10 cellular contexts compared by ENCODE assay signal in the genomic region with DNA sequence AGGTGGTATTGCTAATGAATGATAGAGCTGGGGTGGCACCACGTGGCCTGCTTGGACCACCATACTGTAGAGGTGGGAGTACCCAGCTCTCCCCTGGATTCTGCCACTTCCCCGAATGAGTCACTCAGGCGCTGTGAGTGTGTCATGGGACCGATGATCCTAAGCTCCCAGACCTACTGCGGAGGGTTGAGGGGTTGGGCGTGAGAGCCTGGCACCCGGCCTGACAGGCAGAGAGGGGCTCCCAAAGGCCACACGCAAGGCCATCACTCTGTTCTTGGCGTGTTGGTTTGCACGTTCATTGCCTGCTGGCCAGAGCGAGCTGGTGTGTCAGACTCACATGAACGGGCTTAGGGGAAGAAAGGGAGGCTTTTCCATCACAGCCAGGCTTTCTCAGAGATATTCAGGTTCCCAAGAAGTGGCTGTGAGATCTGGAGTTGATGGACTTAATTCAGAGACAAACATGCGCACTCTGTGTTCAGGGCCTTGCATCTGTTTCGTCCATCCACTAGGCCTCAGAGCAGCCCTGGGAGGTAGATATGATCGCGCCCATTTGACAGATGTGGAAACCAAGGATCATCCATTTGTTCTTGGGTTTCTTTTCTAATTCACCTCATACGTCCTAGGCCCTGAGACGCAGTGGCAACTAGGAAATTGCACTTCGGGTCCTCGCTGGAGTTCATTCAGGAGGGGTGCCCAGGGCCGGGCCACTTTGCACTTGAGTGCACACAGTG. TPM values are rescaled to one million over a fixed set of nuclear protein-coding genes. Genes with fewer than 3 reads are reported as not detected.
DNase-seq lines count a peak whose midpoint lies in the region; ATAC-seq and TF ChIP-seq lines count a peak whose summit lies in the region.
"Had no signal": no experiment of that assay in that cellular context is flagged by ENCODE, and none has a peak within 500 bp of the region (broad histone marks: within the 10 kb centered on the region; RNA-seq: fewer than 3 reads in every experiment).

No MANE protein-coding gene starts in this region.

- H3K27me3 ChIP-seq in adrenal gland (no peaks in the 10 kb centered on the region), gastroesophageal sphincter (no peaks in the 10 kb centered on the region), subcutaneous abdominal adipose tissue (ENCODE audit: control insufficient read depth in 5 of 5, insufficient read depth in 4 of 5, low read length in 5 of 5) (no peaks in the 10 kb centered on the region)

- WGBS in adrenal gland, 4 donors: 43 to 69% (median 62%) methylated on average over 18 to 21 of the region's 21 CpGs
- 79 to 93% methylated on average over 2 to 9 of the region's 21 CpGs for WGBS in gastroesophageal sphincter (ENCODE audit: low coverage in 1 of 2), 2 donors

- H3K27ac Mint-ChIP-seq in endothelial cell (ENCODE audit: unreplicated experiment): no peak overlapping the region
- H3K27ac Mint-ChIP-seq in activated naive CD4-positive, alpha-beta T cell treated with anti-CD3 and anti-CD28 coated beads, Interleukin-2, amount 50 U/mL, for 72 hours: no peak overlapping the region
- H3K27ac Mint-ChIP-seq: stimulated activated naive CD8-positive, alpha-beta T cell treated with anti-CD3 and anti-CD28 coated beads, Interleukin-15, Interleukin-2, amounts not matched to agents 100 ng/mL and 50 ng/mL, for 24 hours had no signal

- H3K9ac ChIP-seq in subcutaneous abdominal adipose tissue (ENCODE audit: low read length in 5 of 5): no peak overlapping the region

- DNase-seq in Daoy (ENCODE audit: low read depth) (peak; percentile 94), adrenal gland (peak; percentile 77 to 92 (median 83)), endothelial cell (ENCODE audit: low spot score) (no peak), NCI-H1048 (lab: John Stamatoyannopoulos, UW) (no peak)
- DNase-seq in activated naive CD4-positive, alpha-beta T cell treated with anti-CD3 and anti-CD28 coated beads, Interleukin-2, amount 50 U/mL, for 72 hours (ENCODE audit: low spot score in 2 of 2): no peak
- DNase-seq: activated CD4-positive, alpha-beta T cell treated with anti-CD3 and anti-CD28 coated beads, Interleukin-2, amount 50 U/mL, for 1 hour; NCI-H510A treated with DMSO at 0.1 percent for 48 hours had no signal

- no peak for TF ChIP-seq CTCF in adrenal gland (IDR thresholded peaks at IDR 0.05)
- no peak for TF ChIP-seq CTCF in gastroesophageal sphincter (IDR thresholded peaks at IDR 0.05)
- no peak for TF ChIP-seq CTCF in endothelial cell (IDR thresholded peaks at IDR 0.05; ENCODE audit: unreplicated experiment)

- peaks cover 12% of the 10 kb centered on the region for H3K36me3 Mint-ChIP-seq in endothelial cell (ENCODE audit: low read depth, unreplicated experiment)
- H3K36me3 Mint-ChIP-seq in activated naive CD4-positive, alpha-beta T cell treated with anti-CD3 and anti-CD28 coated beads, Interleukin-2, amount 50 U/mL, for 72 hours: no peaks in the 10 kb centered on the region

- H3K27ac ChIP-seq in adrenal gland (peak overlapping the region in 4 of 5 donors; percentile 39 to 77 (median 76)), gastroesophageal sphincter (no peak overlapping the region), subcutaneous abdominal adipose tissue (ENCODE audit: low read depth, low read length) (peak overlapping the region; percentile 60)

- H3K9me3 ChIP-seq in adrenal gland (replicated peaks in 1 of 3) (no peaks in the 10 kb centered on the region), gastroesophageal sphincter (no peaks in the 10 kb centered on the region), subcutaneous abdominal adipose tissue (ENCODE audit: control insufficient read depth in 5 of 5, low read length in 5 of 5) (no peaks in the 10 kb centered on the region)

- peaks cover 16% of the 10 kb centered on the region for H3K27me3 Mint-ChIP-seq in endothelial cell (ENCODE audit: unreplicated experiment)
- H3K27me3 Mint-ChIP-seq: stimulated activated naive CD8-positive, alpha-beta T cell treated with anti-CD3 and anti-CD28 coated beads, Interleukin-15, Interleukin-2, amounts not matched to agents 100 ng/mL and 50 ng/mL, for 24 hours had no signal

- H3K4me1 ChIP-seq in adrenal gland (replicated peaks in 1 of 2): peaks cover 32 to 88% of the 10 kb centered on the region in 2 donors
- peaks cover 0 to 78% (median 9%) of the 10 kb centered on the region in 3 donors for H3K4me1 ChIP-seq in gastroesophageal sphincter
- H3K4me1 ChIP-seq in subcutaneous abdominal adipose tissue (ENCODE audit: control insufficient read depth in 5 of 5, insufficient read depth in 5 of 5, low read length in 5 of 5): peaks cover 18 to 86% (median 64%) of the 10 kb centered on the region in 5 donors

- no peaks in the 10 kb centered on the region for H3K9me3 Mint-ChIP-seq in endothelial cell (ENCODE audit: unreplicated experiment)
- H3K9me3 Mint-ChIP-seq in activated naive CD4-positive, alpha-beta T cell treated with anti-CD3 and anti-CD28 coated beads, Interleukin-2, amount 50 U/mL, for 72 hours: no peaks in the 10 kb centered on the region
- H3K9me3 Mint-ChIP-seq: stimulated activated naive CD8-positive, alpha-beta T cell treated with anti-CD3 and anti-CD28 coated beads, Interleukin-15, Interleukin-2, amounts not matched to agents 100 ng/mL and 50 ng/mL, for 24 hours had no signal

- TF ChIP-seq EP300 in gastroesophageal sphincter (IDR thresholded peaks at IDR 0.05): no peak

- peaks cover 77% of the 10 kb centered on the region for H3K4me1 Mint-ChIP-seq in endothelial cell (ENCODE audit: unreplicated experiment)

- TF ChIP-seq POLR2A in adrenal gland (IDR thresholded peaks at IDR 0.05) (peak in 1 of 2 donors; percentile 3), gastroesophageal sphincter (IDR thresholded peaks at IDR 0.05) (no peak)

- no peaks in the 10 kb centered on the region for H3K36me3 ChIP-seq in adrenal gland (replicated peaks in 1 of 2)
- no peaks in the 10 kb centered on the region for H3K36me3 ChIP-seq in gastroesophageal sphincter
- H3K36me3 ChIP-seq in subcutaneous abdominal adipose tissue (ENCODE audit: control insufficient read depth in 5 of 5, insufficient read depth in 5 of 5, low read length in 5 of 5): no peaks in the 10 kb centered on the region

- peak; percentile 17 for ATAC-seq in gastroesophageal sphincter
- no peak for ATAC-seq in activated naive CD4-positive, alpha-beta T cell treated with anti-CD3 and anti-CD28 coated beads, Interleukin-2, amount 50 U/mL, for 72 hours

- no peak overlapping the region for H3K4me3 Mint-ChIP-seq in endothelial cell (ENCODE audit: unreplicated experiment)
- H3K4me3 Mint-ChIP-seq: stimulated activated naive CD8-positive, alpha-beta T cell treated with anti-CD3 and anti-CD28 coated beads, Interleukin-15, Interleukin-2, amounts not matched to agents 100 ng/mL and 50 ng/mL, for 24 hours had no signal

- H3K4me3 ChIP-seq in adrenal gland (no peak overlapping the region), gastroesophageal sphincter (no peak overlapping the region), subcutaneous abdominal adipose tissue (ENCODE audit: low read depth in 1 of 5, low read length in 5 of 5) (no peak overlapping the region)

- intact Hi-C loops in adrenal gland (cut with DNase I): no loop called here

RNA-seq across cellular contexts. Expression of a gene that starts 41.4 kb away (rescaled TPM):
- total RNA-seq in Daoy (2014; rRNA removed; shearing (Covaris generic)): 5.6 and 6.9 TPM in 2 replicates
- total RNA-seq in adrenal gland: 10 to 100 TPM; 34.3 to 87.9 (median 54.9) TPM
- 10 to 100 TPM; 10.9 to 49.0 (median 17.4) TPM for polyA plus RNA-seq in adrenal gland
- total RNA-seq in gastroesophageal sphincter: 10 to 100 TPM; 13.4 to 24.0 (median 19.2) TPM
- 98.9 TPM for total RNA-seq in endothelial cell (ENCODE audit: unreplicated experiment)
- total RNA-seq in activated naive CD4-positive, alpha-beta T cell treated with anti-CD3 and anti-CD28 coated beads, Interleukin-2, amount 50 U/mL, for 72 hours: 10 to 100 TPM; 35.5 to 51.5 TPM

Comparison
In these comparisons a context has a peak if more than half of its experiments do, and no peak if none do; other contexts are left out.
1. DNase-seq: peak in Daoy (single experiment) and adrenal gland (7 of 7); none in endothelial cell (single experiment), NCI-H1048 (single experiment) and activated naive CD4-positive, alpha-beta T cell treated with anti-CD3 and anti-CD28 coated beads, Interleukin-2, amount 50 U/mL, for 72 hours (0 of 2).
2. H3K27ac ChIP-seq: peak in adrenal gland (4 of 5) and subcutaneous abdominal adipose tissue (single experiment); none in gastroesophageal sphincter (0 of 4).